In the genomic region with DNA sequence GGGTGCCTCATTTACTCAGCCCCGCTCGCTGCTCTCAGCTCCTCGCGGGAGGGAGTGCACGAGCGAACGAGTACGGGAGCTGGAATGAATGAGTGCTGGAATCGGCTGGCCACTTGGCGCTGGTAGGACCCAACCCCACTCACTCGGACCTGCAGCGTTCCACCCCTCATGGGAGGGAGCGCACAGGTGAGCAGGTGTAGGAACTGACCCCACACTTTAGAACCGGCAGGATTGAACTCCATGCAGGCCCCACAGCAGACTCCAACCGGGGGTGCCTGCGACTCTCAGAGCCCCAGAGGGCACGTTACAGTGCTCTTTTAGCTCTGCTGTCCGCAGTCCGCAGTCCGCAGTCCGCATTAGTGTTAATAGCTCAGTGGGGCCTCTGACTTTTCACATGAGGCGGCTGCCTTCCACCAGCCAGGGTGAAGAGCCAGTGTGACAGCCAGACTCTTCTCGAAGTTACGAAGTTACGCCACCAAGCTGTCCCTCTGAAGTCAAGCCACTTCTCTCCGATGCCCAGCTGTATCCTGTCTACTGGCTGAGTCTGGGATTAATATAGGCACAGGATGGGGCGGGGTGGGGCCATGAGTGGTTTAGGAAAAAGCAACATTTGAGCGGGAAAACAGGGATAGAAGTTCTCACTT, we compare ENCODE assay signal across 1 cellular context.
TF ChIP-seq lines count a peak whose summit lies in the region.

No MANE protein-coding gene starts in this region.

TF ChIP-seq in GM23338, 12 proteins besides CTCF, POLR2A, EP300 and RAD21 (continued from another document):
- TF ChIP-seq, protein P1, sequence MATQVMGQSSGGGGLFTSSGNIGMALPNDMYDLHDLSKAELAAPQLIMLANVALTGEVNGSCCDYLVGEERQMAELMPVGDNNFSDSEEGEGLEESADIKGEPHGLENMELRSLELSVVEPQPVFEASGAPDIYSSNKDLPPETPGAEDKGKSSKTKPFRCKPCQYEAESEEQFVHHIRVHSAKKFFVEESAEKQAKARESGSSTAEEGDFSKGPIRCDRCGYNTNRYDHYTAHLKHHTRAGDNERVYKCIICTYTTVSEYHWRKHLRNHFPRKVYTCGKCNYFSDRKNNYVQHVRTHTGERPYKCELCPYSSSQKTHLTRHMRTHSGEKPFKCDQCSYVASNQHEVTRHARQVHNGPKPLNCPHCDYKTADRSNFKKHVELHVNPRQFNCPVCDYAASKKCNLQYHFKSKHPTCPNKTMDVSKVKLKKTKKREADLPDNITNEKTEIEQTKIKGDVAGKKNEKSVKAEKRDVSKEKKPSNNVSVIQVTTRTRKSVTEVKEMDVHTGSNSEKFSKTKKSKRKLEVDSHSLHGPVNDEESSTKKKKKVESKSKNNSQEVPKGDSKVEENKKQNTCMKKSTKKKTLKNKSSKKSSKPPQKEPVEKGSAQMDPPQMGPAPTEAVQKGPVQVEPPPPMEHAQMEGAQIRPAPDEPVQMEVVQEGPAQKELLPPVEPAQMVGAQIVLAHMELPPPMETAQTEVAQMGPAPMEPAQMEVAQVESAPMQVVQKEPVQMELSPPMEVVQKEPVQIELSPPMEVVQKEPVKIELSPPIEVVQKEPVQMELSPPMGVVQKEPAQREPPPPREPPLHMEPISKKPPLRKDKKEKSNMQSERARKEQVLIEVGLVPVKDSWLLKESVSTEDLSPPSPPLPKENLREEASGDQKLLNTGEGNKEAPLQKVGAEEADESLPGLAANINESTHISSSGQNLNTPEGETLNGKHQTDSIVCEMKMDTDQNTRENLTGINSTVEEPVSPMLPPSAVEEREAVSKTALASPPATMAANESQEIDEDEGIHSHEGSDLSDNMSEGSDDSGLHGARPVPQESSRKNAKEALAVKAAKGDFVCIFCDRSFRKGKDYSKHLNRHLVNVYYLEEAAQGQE (IDR thresholded peaks at IDR 0.05; ENCODE audit: unreplicated experiment): no peak
- TF ChIP-seq, protein P2, sequence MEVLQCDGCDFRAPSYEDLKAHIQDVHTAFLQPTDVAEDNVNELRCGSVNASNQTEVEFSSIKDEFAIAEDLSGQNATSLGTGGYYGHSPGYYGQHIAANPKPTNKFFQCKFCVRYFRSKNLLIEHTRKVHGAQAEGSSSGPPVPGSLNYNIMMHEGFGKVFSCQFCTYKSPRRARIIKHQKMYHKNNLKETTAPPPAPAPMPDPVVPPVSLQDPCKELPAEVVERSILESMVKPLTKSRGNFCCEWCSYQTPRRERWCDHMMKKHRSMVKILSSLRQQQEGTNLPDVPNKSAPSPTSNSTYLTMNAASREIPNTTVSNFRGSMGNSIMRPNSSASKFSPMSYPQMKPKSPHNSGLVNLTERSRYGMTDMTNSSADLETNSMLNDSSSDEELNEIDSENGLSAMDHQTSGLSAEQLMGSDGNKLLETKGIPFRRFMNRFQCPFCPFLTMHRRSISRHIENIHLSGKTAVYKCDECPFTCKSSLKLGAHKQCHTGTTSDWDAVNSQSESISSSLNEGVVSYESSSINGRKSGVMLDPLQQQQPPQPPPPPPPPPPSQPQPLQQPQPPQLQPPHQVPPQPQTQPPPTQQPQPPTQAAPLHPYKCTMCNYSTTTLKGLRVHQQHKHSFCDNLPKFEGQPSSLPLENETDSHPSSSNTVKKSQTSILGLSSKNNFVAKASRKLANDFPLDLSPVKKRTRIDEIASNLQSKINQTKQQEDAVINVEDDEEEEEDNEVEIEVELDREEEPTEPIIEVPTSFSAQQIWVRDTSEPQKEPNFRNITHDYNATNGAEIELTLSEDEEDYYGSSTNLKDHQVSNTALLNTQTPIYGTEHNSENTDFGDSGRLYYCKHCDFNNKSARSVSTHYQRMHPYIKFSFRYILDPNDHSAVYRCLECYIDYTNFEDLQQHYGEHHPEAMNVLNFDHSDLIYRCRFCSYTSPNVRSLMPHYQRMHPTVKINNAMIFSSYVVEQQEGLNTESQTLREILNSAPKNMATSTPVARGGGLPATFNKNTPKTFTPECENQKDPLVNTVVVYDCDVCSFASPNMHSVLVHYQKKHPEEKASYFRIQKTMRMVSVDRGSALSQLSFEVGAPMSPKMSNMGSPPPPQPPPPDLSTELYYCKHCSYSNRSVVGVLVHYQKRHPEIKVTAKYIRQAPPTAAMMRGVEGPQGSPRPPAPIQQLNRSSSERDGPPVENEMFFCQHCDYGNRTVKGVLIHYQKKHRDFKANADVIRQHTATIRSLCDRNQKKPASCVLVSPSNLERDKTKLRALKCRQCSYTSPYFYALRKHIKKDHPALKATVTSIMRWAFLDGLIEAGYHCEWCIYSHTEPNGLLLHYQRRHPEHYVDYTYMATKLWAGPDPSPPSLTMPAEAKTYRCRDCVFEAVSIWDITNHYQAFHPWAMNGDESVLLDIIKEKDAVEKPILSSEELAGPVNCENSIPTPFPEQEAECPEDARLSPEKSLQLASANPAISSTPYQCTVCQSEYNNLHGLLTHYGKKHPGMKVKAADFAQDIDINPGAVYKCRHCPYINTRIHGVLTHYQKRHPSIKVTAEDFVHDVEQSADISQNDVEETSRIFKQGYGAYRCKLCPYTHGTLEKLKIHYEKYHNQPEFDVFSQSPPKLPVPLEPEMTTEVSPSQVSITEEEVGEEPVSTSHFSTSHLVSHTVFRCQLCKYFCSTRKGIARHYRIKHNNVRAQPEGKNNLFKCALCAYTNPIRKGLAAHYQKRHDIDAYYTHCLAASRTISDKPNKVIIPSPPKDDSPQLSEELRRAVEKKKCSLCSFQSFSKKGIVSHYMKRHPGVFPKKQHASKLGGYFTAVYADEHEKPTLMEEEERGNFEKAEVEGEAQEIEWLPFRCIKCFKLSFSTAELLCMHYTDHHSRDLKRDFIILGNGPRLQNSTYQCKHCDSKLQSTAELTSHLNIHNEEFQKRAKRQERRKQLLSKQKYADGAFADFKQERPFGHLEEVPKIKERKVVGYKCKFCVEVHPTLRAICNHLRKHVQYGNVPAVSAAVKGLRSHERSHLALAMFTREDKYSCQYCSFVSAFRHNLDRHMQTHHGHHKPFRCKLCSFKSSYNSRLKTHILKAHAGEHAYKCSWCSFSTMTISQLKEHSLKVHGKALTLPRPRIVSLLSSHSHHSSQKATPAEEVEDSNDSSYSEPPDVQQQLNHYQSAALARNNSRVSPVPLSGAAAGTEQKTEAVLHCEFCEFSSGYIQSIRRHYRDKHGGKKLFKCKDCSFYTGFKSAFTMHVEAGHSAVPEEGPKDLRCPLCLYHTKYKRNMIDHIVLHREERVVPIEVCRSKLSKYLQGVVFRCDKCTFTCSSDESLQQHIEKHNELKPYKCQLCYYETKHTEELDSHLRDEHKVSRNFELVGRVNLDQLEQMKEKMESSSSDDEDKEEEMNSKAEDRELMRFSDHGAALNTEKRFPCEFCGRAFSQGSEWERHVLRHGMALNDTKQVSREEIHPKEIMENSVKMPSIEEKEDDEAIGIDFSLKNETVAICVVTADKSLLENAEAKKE (CRISPR knock-in tag; IDR thresholded peaks at IDR 0.05): no peak
- TF ChIP-seq ZNF114 (CRISPR knock-in tag; IDR thresholded peaks at IDR 0.05) (no peak), ETS1 (IDR thresholded peaks at IDR 0.05) (no peak), STAT1 (IDR thresholded peaks at IDR 0.05; ENCODE audit: unreplicated experiment) (no peak)
TF ChIP-seq in GM23338: peak in this region for 0.
